ENCODE assay signal across 8 cellular contexts in the genomic region with DNA sequence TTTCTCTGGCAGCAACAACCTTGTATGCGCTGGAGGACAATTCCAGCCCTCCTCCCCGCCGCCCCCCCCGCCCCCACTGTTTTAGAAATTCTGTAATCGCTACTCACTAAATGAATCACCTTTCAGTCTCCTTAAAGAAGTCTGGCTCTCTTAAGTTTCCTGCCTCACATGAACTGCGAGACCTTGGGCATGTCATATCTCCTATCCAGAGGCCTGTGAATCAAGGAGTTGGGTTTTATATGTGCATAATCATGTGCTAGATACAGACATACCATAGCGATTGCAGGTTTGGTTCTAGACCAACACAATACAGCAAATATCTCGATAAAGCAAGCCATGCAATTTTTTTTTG. TPM values are rescaled to one million over a fixed set of nuclear protein-coding genes. Genes with fewer than 3 reads are reported as not detected.
DNase-seq lines count a peak whose midpoint lies in the region; ATAC-seq, FAIRE-seq and TF ChIP-seq lines count a peak whose summit lies in the region.

No MANE protein-coding gene starts in this region.

- intact Hi-C loops in endothelial cell of umbilical vein (cut with micrococcal nuclease), result loop anchor here (2.0 to 10.0 kb wide), 4 partner anchors 143 to 1055 kb away; no protein-coding TSS in a partner anchor

- H2AFZ ChIP-seq in endothelial cell of umbilical vein (ENCODE audit: low read depth, low read length), result peak overlapping the region; percentile 99

- dilution Hi-C loops in endothelial cell of umbilical vein (cut with MboI; ENCODE audit: extremely low pct_ligation_motif_present, low sequenced_read_pairs), result no loop called here

- POLR2A ChIA-PET in BJ (lab: Charles Lee), result no interaction called here
- POLR2A ChIA-PET in endothelial cell of umbilical vein (lab: Charles Lee), result no interaction called here

- no TSS peak for BruUV-seq in endothelial cell of umbilical vein (replicated peaks; lab: Mats Ljungman, UMichigan)

- ATAC-seq in GM21526 (IDR thresholded peaks at IDR 0.05; ENCODE audit: low FRiP score, unreplicated experiment), result peak; percentile 19
- ATAC-seq in HG02610 (IDR thresholded peaks at IDR 0.05; ENCODE audit: unreplicated experiment), result no peak

- H3K36me3 ChIP-seq in BJ (ENCODE audit: control insufficient read depth, insufficient read depth, low read length), result peaks cover 4% of the 10 kb centered on the region; the same call in 1 of the 2 replicates
- H3K36me3 ChIP-seq in MG63, result no peaks in the 10 kb centered on the region
- H3K36me3 ChIP-seq in endothelial cell of umbilical vein (ENCODE audit: control insufficient read depth in 2 of 2, extremely low read depth in 1 of 2, insufficient read depth in 2 of 2, low read length in 2 of 2), result peaks cover 0 to 5% of the 10 kb centered on the region in 2 experiments
- H3K36me3 ChIP-seq in rectal smooth muscle tissue (ENCODE audit: control insufficient read depth, insufficient read depth, low read length), result no peaks in the 10 kb centered on the region

- TF ChIP-seq POLR2A in endothelial cell of umbilical vein (IDR thresholded peaks at IDR 0.05; ENCODE audit: low read depth, low read length), result no peak

- no peaks in the 10 kb centered on the region for H3K9me1 ChIP-seq in endothelial cell of umbilical vein (replicated peaks; ENCODE audit: control insufficient read depth, extremely low read depth, insufficient read depth, low read length)

- no peaks in the 10 kb centered on the region for H3K27me3 ChIP-seq in BJ (ENCODE audit: control insufficient read depth, insufficient read depth, low read length)
- no peaks in the 10 kb centered on the region for H3K27me3 ChIP-seq in MG63
- H3K27me3 ChIP-seq in endothelial cell of umbilical vein (ENCODE audit: control insufficient read depth in 2 of 2, insufficient read depth in 2 of 2, low read length in 2 of 2), result no peaks in the 10 kb centered on the region
- no peaks in the 10 kb centered on the region for H3K27me3 ChIP-seq in rectal smooth muscle tissue (ENCODE audit: control insufficient read depth, insufficient read depth, low read length)

- peaks cover 12% of the 10 kb centered on the region for H3K79me2 ChIP-seq in endothelial cell of umbilical vein (ENCODE audit: control insufficient read depth, insufficient read depth, low read length)

- H3K27ac ChIP-seq in endothelial cell of umbilical vein (ENCODE audit: insufficient read depth, low read depth, low read length), result peak overlapping the region; percentile 60
- H3K27ac ChIP-seq in rectal smooth muscle tissue (ENCODE audit: low read depth, low read length), result peak overlapping the region; percentile 81

- no peak for DNase-seq in BJ (ENCODE audit: low read depth)
- no peak for DNase-seq in MG63
- DNase-seq in endothelial cell of umbilical vein (ENCODE audit: low read depth, low spot score), result no peak
- DNase-seq in effector CD8-positive, alpha-beta T cell (lab: John Stamatoyannopoulos, UW), result no peak
- DNase-seq in NCI-H187 (lab: John Stamatoyannopoulos, UW), result no peak

- no peak for TF ChIP-seq CTCF in BJ (IDR thresholded peaks at IDR 0.05; ENCODE audit: insufficient read depth, low read depth, low read length)
- TF ChIP-seq CTCF in endothelial cell of umbilical vein (IDR thresholded peaks at IDR 0.05; ENCODE audit: extremely low read depth in 1 of 2, insufficient read depth in 1 of 2, low read depth in 1 of 2, low read length in 2 of 2), result no peak

- H4K20me1 ChIP-seq in endothelial cell of umbilical vein (replicated peaks; ENCODE audit: control insufficient read depth, extremely low read depth, insufficient read depth, low read length), result no peaks in the 10 kb centered on the region

- H3K9ac ChIP-seq in endothelial cell of umbilical vein (replicated peaks; ENCODE audit: extremely low read depth, insufficient read depth, low read length), result peak overlapping the region; percentile 86
- no peak overlapping the region for H3K9ac ChIP-seq in rectal smooth muscle tissue (ENCODE audit: low read length)

- H3K4me3 ChIP-seq in BJ (ENCODE audit: low read depth, low read length) (peak overlapping the region; percentile 90), MG63 (peak overlapping the region; percentile 60; the same call in 1 of the 2 replicates), endothelial cell of umbilical vein (replicated peaks in 1 of 3; ENCODE audit: insufficient read depth in 1 of 3, low read depth in 1 of 3, low read length in 3 of 3) (peak overlapping the region in 2 of 3 experiments; percentile 65 to 99), rectal smooth muscle tissue (ENCODE audit: low read length) (peak overlapping the region; percentile 81)

- peak overlapping the region; percentile 98 for H3K4me2 ChIP-seq in endothelial cell of umbilical vein (ENCODE audit: insufficient read depth, low read length)

- H3K4me1 ChIP-seq in endothelial cell of umbilical vein (ENCODE audit: control insufficient read depth, extremely low read depth, insufficient read depth, low read length), result peaks cover 6% of the 10 kb centered on the region
- H3K4me1 ChIP-seq in rectal smooth muscle tissue (ENCODE audit: control insufficient read depth, insufficient read depth, low read length), result peaks cover 8% of the 10 kb centered on the region

- H3K9me3 ChIP-seq in MG63 (no peaks in the 10 kb centered on the region), endothelial cell of umbilical vein (replicated peaks; ENCODE audit: control insufficient read depth, insufficient read depth, low read length) (no peaks in the 10 kb centered on the region)

- no peak for FAIRE-seq in endothelial cell of umbilical vein (lab: Jason Lieb, UNC)

- CTCF ChIA-PET in BJ (lab: Yijun Ruan, JAX), result no interaction called here
- CTCF ChIA-PET in endothelial cell of umbilical vein (lab: Charles Lee), result no interaction called here

TF ChIP-seq in endothelial cell of umbilical vein, 7 proteins besides CTCF, POLR2A, EP300 and RAD21:
- TF ChIP-seq MYC (IDR thresholded peaks at IDR 0.05; ENCODE audit: low read depth, low read length), result no peak
- TF ChIP-seq POLR2AphosphoS5 (IDR thresholded peaks at IDR 0.05; ENCODE audit: insufficient read depth, low read depth, low read length), result no peak
- no peak for TF ChIP-seq JUN (IDR thresholded peaks at IDR 0.05; ENCODE audit: borderline replicate concordance, insufficient read depth, insufficient read length, low read depth)
- no peak for TF ChIP-seq GATA2 (IDR thresholded peaks at IDR 0.05; ENCODE audit: insufficient read depth, insufficient read length, low read depth, low read length)
- TF ChIP-seq EZH2 (IDR thresholded peaks at IDR 0.05; ENCODE audit: borderline replicate concordance, low read depth, low read length, severe bottlenecking), result no peak
- TF ChIP-seq, protein P1, sequence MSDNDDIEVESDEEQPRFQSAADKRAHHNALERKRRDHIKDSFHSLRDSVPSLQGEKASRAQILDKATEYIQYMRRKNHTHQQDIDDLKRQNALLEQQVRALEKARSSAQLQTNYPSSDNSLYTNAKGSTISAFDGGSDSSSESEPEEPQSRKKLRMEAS (IDR thresholded peaks at IDR 0.05; ENCODE audit: insufficient read depth, insufficient read length), result no peak
- TF ChIP-seq FOS (IDR thresholded peaks at IDR 0.05; ENCODE audit: borderline replicate concordance, insufficient read depth, low read length), result no peak
TF ChIP-seq in endothelial cell of umbilical vein: peak in this region for 0.

RNA-seq across cellular contexts. Expression of a gene that starts 0.3 kb away (rescaled TPM):
- polyA plus RNA-seq in BJ (2011; rRNA removed), result 17.1 and 31.7 TPM in 2 replicates
- 2.2 and 3.0 TPM in 2 replicates for polyA minus RNA-seq in BJ (2011; rRNA and poly(A)+ RNA removed)
- total RNA-seq in MG63 (2014; rRNA removed; shearing (Covaris generic); ENCODE audit: low replicate concordance), result 1.5 and 4.1 TPM in 2 replicates
- 44.0 and 49.6 TPM in 2 replicates for total RNA-seq in endothelial cell of umbilical vein
- polyA plus RNA-seq in endothelial cell of umbilical vein, result 15.8 and 21.8 TPM in 2 replicates
- polyA plus RNA-seq in endothelial cell of umbilical vein (2011; cell fraction: cytosol; rRNA removed), result 13.8 and 19.6 TPM in 2 replicates
- polyA plus RNA-seq in endothelial cell of umbilical vein (2011; cell fraction: nucleus; rRNA removed), result 6.3 and 8.7 TPM in 2 replicates
- polyA plus RNA-seq in endothelial cell of umbilical vein (2012), result 65.2 and 73.6 TPM in 2 replicates
- 7.8 and 8.4 TPM in 2 replicates for polyA minus RNA-seq in endothelial cell of umbilical vein
- 17.0 TPM for polyA minus RNA-seq in endothelial cell of umbilical vein (2011; cell fraction: cytosol; rRNA and poly(A)+ RNA removed)
- polyA minus RNA-seq in endothelial cell of umbilical vein (2011; cell fraction: nucleus; rRNA and poly(A)+ RNA removed), result 3.4 and 6.2 TPM in 2 replicates
